In the genomic region with DNA sequence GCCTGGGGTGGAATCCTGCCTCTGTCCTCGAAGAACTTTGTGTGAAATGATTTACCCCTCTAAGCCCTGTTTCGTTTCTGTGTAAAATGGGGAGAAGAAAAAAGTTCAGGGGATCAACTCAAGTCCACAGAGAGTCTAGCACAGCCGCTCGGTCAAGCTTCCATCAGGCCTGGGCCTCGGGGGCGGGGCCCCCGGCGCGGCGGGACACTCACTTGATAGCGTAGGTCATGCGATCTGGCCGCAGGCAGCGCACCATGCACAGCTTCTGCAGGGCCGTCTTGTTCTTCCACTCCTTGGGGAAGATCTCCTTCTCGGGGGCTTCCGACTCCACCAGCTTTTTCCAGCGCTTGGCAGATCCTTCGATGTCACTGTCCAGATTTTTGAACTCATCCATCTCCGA, we compare ENCODE assay signal across 15 cellular contexts.
DNase-seq lines count a peak whose midpoint lies in the region; ATAC-seq and TF ChIP-seq lines count a peak whose summit lies in the region.
"Had no signal": no experiment of that assay in that cellular context is flagged by ENCODE, and none has a peak within 500 bp of the region (broad histone marks: within the 10 kb centered on the region; RNA-seq: fewer than 3 reads in every experiment).

No MANE protein-coding gene starts in this region.

- H3K14ac ChIP-seq in IMR-90 (replicated peaks; ENCODE audit: low read depth, low read length) (no peak overlapping the region), neuronal stem cell (ENCODE audit: low read length) (peak overlapping the region; percentile 31)

- 0 out of 4 replicates have a peak overlapping the region, but pooled peaks of 1 of the 2 experiments have one; percentile 86 for H4K8ac ChIP-seq in IMR-90 (ENCODE audit: low read depth in 2 of 2, low read length in 2 of 2)
- H4K8ac ChIP-seq in neuronal stem cell (ENCODE audit: low read depth, low read length): no peak overlapping the region

- TF ChIP-seq RAD21 in IMR-90 (IDR thresholded peaks at IDR 0.05; ENCODE audit: low read length): no peak

- no peak overlapping the region for H4K5ac ChIP-seq in IMR-90 (ENCODE audit: low read depth, low read length)

- no peaks in the 10 kb centered on the region for H3K36me3 ChIP-seq in right atrium auricular region
- H3K36me3 ChIP-seq in IMR-90 (ENCODE audit: control insufficient read depth, insufficient read depth, low read length): no peaks in the 10 kb centered on the region
- no peaks in the 10 kb centered on the region for H3K36me3 ChIP-seq in neuronal stem cell (replicated peaks in 1 of 2; ENCODE audit: control insufficient read depth in 2 of 2, insufficient read depth in 2 of 2, low read length in 2 of 2)
- H3K36me3 ChIP-seq: BLaER1 had no signal

- H2AK5ac ChIP-seq in IMR-90 (ENCODE audit: low read depth, low read length): no peak overlapping the region
- no peak overlapping the region for H2AK5ac ChIP-seq in neuronal stem cell (ENCODE audit: low read depth, low read length)

- H3K4me3 ChIP-seq in right cardiac atrium (ENCODE audit: low read length): no peak overlapping the region
- no peak overlapping the region for H3K4me3 ChIP-seq in right atrium auricular region
- H3K4me3 ChIP-seq in IMR-90 (ENCODE audit: insufficient read depth, low read depth, low read length): no peak overlapping the region
- no peak overlapping the region for H3K4me3 ChIP-seq in neuronal stem cell (ENCODE audit: low read length in 2 of 2)
- H3K4me3 ChIP-seq: BLaER1 had no signal

- H3K23ac ChIP-seq in IMR-90 (ENCODE audit: low read depth, low read length) (no peak overlapping the region), neuronal stem cell (ENCODE audit: low read depth, low read length, poor library complexity) (no peak overlapping the region)

- dilution Hi-C loops in IMR-90 (cut with HindIII; ENCODE audit: low sequenced_read_pairs, unreplicated experiment): no loop called here

- H3K9me1 ChIP-seq in IMR-90 (ENCODE audit: insufficient read depth, low read length): no peaks in the 10 kb centered on the region

- H4K20me1 ChIP-seq in IMR-90 (ENCODE audit: insufficient read depth, low read length): no peaks in the 10 kb centered on the region
- H4K20me1 ChIP-seq: BLaER1 had no signal

- in situ Hi-C loops in IMR-90 (cut with MboI; ENCODE audit: low sequenced_read_pairs): no loop called here

- no peak overlapping the region for H2BK120ac ChIP-seq in IMR-90 (ENCODE audit: low read depth, low read length)
- H2BK120ac ChIP-seq in neuronal stem cell (ENCODE audit: low read depth, low read length): no peak overlapping the region

- WGBS in right cardiac atrium: 87% methylated on average over 20 of the region's 20 CpGs
- 85% methylated on average over 15 of the region's 20 CpGs; no CpG with 5 or more reads in 1 of the 2 experiments for WGBS in IMR-90 (ENCODE audit: extremely low coverage in 2 of 2, insufficient read length in 1 of 2), 2 experiments
- WGBS in neuronal stem cell (ENCODE audit: extremely low coverage in 2 of 2, insufficient read length in 2 of 2, insufficient replicate concordance in 1 of 2), 2 donors: no CpG with 5 or more reads among the region's 20 CpGs

- DNase-seq in right cardiac atrium: peak in 2 of 3 donors; percentile 25 to 53
- DNase-seq in right atrium auricular region (ENCODE audit: low spot score): no peak
- DNase-seq in IMR-90: no peak
- DNase-seq in neuronal stem cell (ENCODE audit: low spot score): no peak
- DNase-seq in SKM-1 treated with dmso at 0.1 percent for 144 hours (lab: John Stamatoyannopoulos, UW; ENCODE audit: unreplicated experiment): no peak
- no peak for DNase-seq in GM10266 (ENCODE audit: extremely low spot score)
- DNase-seq: CD4-positive, alpha-beta T cell; CD8-positive, alpha-beta memory T cell; DMS 273 treated with DMSO at 0.1 percent for 48 hours; DMS79; EL; GDM1; GOT3 had no signal

- H3K4me1 ChIP-seq in right cardiac atrium (ENCODE audit: control insufficient read depth, insufficient read depth, low read length) (peaks cover 3% of the 10 kb centered on the region), right atrium auricular region (no peaks in the 10 kb centered on the region), IMR-90 (ENCODE audit: control insufficient read depth, insufficient read depth, low read length) (peaks cover 10% of the 10 kb centered on the region; the same call in 1 of the 2 replicates), neuronal stem cell (ENCODE audit: control insufficient read depth in 2 of 2, insufficient read depth in 1 of 2, low read depth in 1 of 2, low read length in 2 of 2) (peaks cover 3 to 4% of the 10 kb centered on the region in 2 donors)

- H3K27me3 ChIP-seq in right cardiac atrium (ENCODE audit: control insufficient read depth, insufficient read depth) (no peaks in the 10 kb centered on the region), right atrium auricular region (no peaks in the 10 kb centered on the region), IMR-90 (ENCODE audit: control insufficient read depth, insufficient read depth, low read length) (no peaks in the 10 kb centered on the region), neuronal stem cell (ENCODE audit: control insufficient read depth in 3 of 3, insufficient read depth in 3 of 3, low read depth in 1 of 3, low read length in 3 of 3) (peaks cover 0 to 4% (median 0%) of the 10 kb centered on the region in 3 experiments)
- H3K27me3 ChIP-seq: BLaER1 had no signal

- H3K9ac ChIP-seq in IMR-90 (ENCODE audit: low read depth, low read length): no peak overlapping the region
- no peak overlapping the region for H3K9ac ChIP-seq in neuronal stem cell (ENCODE audit: low read depth, low read length, poor library complexity)
- H3K9ac ChIP-seq: BLaER1 had no signal

- TF ChIP-seq CTCF in right atrium auricular region (IDR thresholded peaks at IDR 0.05) (no peak), IMR-90 (conservative IDR thresholded peaks at IDR 0.05; ENCODE audit: low read depth, low read length) (no peak), GM10266 (IDR thresholded peaks at IDR 0.05; ENCODE audit: control insufficient read depth, insufficient read depth, low read depth, missing control alignments) (no peak)

- no peak overlapping the region for H3K56ac ChIP-seq in IMR-90 (ENCODE audit: extremely low read depth, insufficient read depth, low read length)

- H2BK12ac ChIP-seq in neuronal stem cell (ENCODE audit: low read length): no peak overlapping the region

- no peaks in the 10 kb centered on the region for H3K9me3 ChIP-seq in right cardiac atrium (ENCODE audit: control insufficient read depth, low read length)
- H3K9me3 ChIP-seq in right atrium auricular region: no peaks in the 10 kb centered on the region
- H3K9me3 ChIP-seq in IMR-90 (ENCODE audit: control insufficient read depth, insufficient read depth, low read length): peaks cover 2% of the 10 kb centered on the region; the same call in 1 of the 2 replicates
- peaks cover 0 to 1% of the 10 kb centered on the region in 2 donors for H3K9me3 ChIP-seq in neuronal stem cell (replicated peaks in 1 of 2; ENCODE audit: control insufficient read depth in 2 of 2, insufficient read depth in 1 of 2, low read depth in 1 of 2, low read length in 2 of 2)
- H3K9me3 ChIP-seq: BLaER1 had no signal

- intact Hi-C loops in right cardiac atrium (cut with DNase I) (no loop called here), IMR-90 (cut with micrococcal nuclease) (no loop called here)

- H2BK15ac ChIP-seq in IMR-90 (ENCODE audit: low read depth, low read length): no peak overlapping the region
- H2BK15ac ChIP-seq in neuronal stem cell (ENCODE audit: low read length): no peak overlapping the region

- H3K4ac ChIP-seq in IMR-90 (ENCODE audit: low read depth, low read length): no peak overlapping the region
- no peak overlapping the region for H3K4ac ChIP-seq in neuronal stem cell (ENCODE audit: low read length)

- H3K4me2 ChIP-seq in IMR-90 (ENCODE audit: low read depth, low read length) (no peak overlapping the region), neuronal stem cell (ENCODE audit: insufficient read depth, low read length, poor library complexity, severe bottlenecking) (no peak overlapping the region)
- H3K4me2 ChIP-seq: BLaER1 had no signal

- H3K79me1 ChIP-seq in IMR-90 (ENCODE audit: low read depth in 1 of 2, low read length in 2 of 2) (no peaks in the 10 kb centered on the region), neuronal stem cell (ENCODE audit: low read depth, low read length) (no peaks in the 10 kb centered on the region)

- no peak overlapping the region for H2AFZ ChIP-seq in IMR-90 (replicated peaks; ENCODE audit: low read length, poor library complexity)
- no peak overlapping the region for H2AFZ ChIP-seq in neuronal stem cell (ENCODE audit: low read length)

- no peak for TF ChIP-seq POLR2A in IMR-90 (IDR thresholded peaks at IDR 0.05; ENCODE audit: low read depth, low read length)

- POLR2A ChIA-PET in IMR-90 (lab: Charles Lee; ENCODE audit: unreplicated experiment): no interaction called here

- no peak overlapping the region for H2AK9ac ChIP-seq in IMR-90 (replicated peaks; ENCODE audit: low read depth, low read length, poor library complexity)

- H4K91ac ChIP-seq in IMR-90 (ENCODE audit: insufficient read depth, low read depth, low read length) (peak overlapping the region; percentile 58; the same call in 1 of the 2 replicates), neuronal stem cell (ENCODE audit: low read depth, low read length, poor library complexity) (no peak overlapping the region)

- H2BK20ac ChIP-seq in IMR-90 (ENCODE audit: low read depth, low read length): no peak overlapping the region

- H3K18ac ChIP-seq in IMR-90 (ENCODE audit: low read depth, low read length): no peak overlapping the region
- H3K18ac ChIP-seq in neuronal stem cell (ENCODE audit: low read length): peak overlapping the region; percentile 53

- BruUV-seq in IMR-90 (replicated peaks; lab: Mats Ljungman, UMichigan): no TSS peak

- CTCF ChIA-PET in IMR-90 (lab: Yijun Ruan, JAX): no interaction called here

- ATAC-seq in right cardiac atrium (no peak), IMR-90 (ENCODE audit: low read depth) (no peak)

- H2BK5ac ChIP-seq in IMR-90 (ENCODE audit: low read depth, low read length, poor library complexity, severe bottlenecking) (no peak overlapping the region), neuronal stem cell (ENCODE audit: low read length) (no peak overlapping the region)

- H3K27ac ChIP-seq in right cardiac atrium (ENCODE audit: low read length): no peak overlapping the region
- H3K27ac ChIP-seq in right atrium auricular region: no peak overlapping the region
- H3K27ac ChIP-seq in IMR-90 (ENCODE audit: insufficient read depth, low read length): no peak overlapping the region
- H3K27ac ChIP-seq in neuronal stem cell (replicated peaks; ENCODE audit: low read length): no peak overlapping the region
- H3K27ac ChIP-seq: BLaER1, C4-2B had no signal

TF ChIP-seq in IMR-90, 13 proteins besides CTCF, POLR2A, EP300 and RAD21 (continues in another document):
- TF ChIP-seq NFE2L2 (IDR thresholded peaks at IDR 0.05; ENCODE audit: low read depth, low read length) (no peak), RFX5 (IDR thresholded peaks at IDR 0.05; ENCODE audit: low read depth, low read length) (no peak), MAZ (IDR thresholded peaks at IDR 0.05; ENCODE audit: borderline replicate concordance, low read depth, low read length) (no peak), RCOR1 (IDR thresholded peaks at IDR 0.05; ENCODE audit: insufficient replicate concordance, low read length) (no peak), CEBPB (IDR thresholded peaks at IDR 0.05; ENCODE audit: low read depth, low read length) (no peak), FOS (IDR thresholded peaks at IDR 0.05; ENCODE audit: low read depth, low read length) (no peak)

Comparison
In these comparisons a context has a peak if more than half of its experiments do, and no peak if none do; other contexts are left out.
1. DNase-seq: peak in right cardiac atrium (2 of 3); none in right atrium auricular region (single experiment), IMR-90 (single experiment), neuronal stem cell (single experiment), SKM-1 treated with dmso at 0.1 percent for 144 hours (single experiment) and GM10266 (single experiment).